Comparison of ENCODE assay signal across 1 cellular context in the genomic region with DNA sequence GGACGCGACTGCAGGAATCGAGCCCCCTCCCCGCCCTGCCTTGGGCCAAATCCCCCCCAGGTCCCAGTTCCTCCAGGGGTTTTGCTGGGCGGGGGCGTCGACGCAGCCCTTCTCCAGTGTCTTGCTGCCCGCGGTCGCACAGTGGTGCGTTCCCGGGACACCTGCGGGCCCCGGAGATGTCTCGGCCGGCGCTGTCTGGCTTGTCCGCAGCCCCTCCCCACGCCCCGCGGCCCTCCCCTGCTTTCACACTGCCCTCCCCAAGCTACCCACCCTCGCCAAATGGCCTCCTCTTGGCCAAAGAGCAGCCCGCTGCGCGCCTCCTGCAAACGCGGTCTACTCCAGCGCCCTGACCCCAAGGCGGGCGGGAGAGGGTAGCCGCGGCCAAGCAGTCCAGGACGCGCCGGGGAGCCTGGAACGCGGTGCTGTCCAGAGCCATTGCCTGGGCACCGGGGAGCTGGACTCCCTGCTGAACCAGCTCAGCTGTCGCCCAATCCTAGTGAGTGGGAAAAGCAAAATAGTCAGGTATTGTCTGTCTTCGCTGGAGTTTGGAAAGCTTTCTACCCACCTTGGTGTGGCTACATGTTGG.
TF ChIP-seq lines count a peak whose summit lies in the region.

No MANE protein-coding gene starts in this region.

TF ChIP-seq in WTC11, 78 proteins besides CTCF, POLR2A, EP300 and RAD21 (continued from another document):
- no peak for TF ChIP-seq KAT7 (CRISPR knock-in tag; IDR thresholded peaks at IDR 0.05; ENCODE audit: borderline replicate concordance)
- TF ChIP-seq, protein P1, sequence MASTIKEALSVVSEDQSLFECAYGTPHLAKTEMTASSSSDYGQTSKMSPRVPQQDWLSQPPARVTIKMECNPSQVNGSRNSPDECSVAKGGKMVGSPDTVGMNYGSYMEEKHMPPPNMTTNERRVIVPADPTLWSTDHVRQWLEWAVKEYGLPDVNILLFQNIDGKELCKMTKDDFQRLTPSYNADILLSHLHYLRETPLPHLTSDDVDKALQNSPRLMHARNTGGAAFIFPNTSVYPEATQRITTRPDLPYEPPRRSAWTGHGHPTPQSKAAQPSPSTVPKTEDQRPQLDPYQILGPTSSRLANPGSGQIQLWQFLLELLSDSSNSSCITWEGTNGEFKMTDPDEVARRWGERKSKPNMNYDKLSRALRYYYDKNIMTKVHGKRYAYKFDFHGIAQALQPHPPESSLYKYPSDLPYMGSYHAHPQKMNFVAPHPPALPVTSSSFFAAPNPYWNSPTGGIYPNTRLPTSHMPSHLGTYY (CRISPR knock-in tag; IDR thresholded peaks at IDR 0.05): no peak
- TF ChIP-seq, protein P2, sequence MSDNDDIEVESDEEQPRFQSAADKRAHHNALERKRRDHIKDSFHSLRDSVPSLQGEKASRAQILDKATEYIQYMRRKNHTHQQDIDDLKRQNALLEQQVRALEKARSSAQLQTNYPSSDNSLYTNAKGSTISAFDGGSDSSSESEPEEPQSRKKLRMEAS (CRISPR knock-in tag; IDR thresholded peaks at IDR 0.05): no peak
- TF ChIP-seq ZMAT4 (CRISPR knock-in tag; IDR thresholded peaks at IDR 0.05): no peak
TF ChIP-seq in WTC11: peak in this region for 0.
